Comparison of ENCODE assay signal across 9 cellular contexts in genomic region chr11:65646921-65647701, GRCh38. TPM values are rescaled to one million over a fixed set of nuclear protein-coding genes. Genes with fewer than 3 reads are reported as not detected.
A peak's percentile ranks its signal among the peaks of the same experiment; 100 is the strongest.
DNase-seq lines count a peak whose midpoint lies in the region; ATAC-seq, FAIRE-seq and TF ChIP-seq lines count a peak whose summit lies in the region.
"Had no signal": no experiment of that assay in that cellular context is flagged by ENCODE, and none has a peak within 500 bp of the region (broad histone marks: within the 10 kb centered on the region; RNA-seq: fewer than 3 reads in every experiment).

No MANE protein-coding gene starts in this region.

- H3K4me1 Mint-ChIP-seq in T-helper 17 cell = peaks cover 27% of the 10 kb centered on the region

- H3K4me3 Mint-ChIP-seq in T-helper 17 cell = no peak overlapping the region

- peaks cover 7% of the 10 kb centered on the region for H3K36me3 Mint-ChIP-seq in T-helper 17 cell (ENCODE audit: low read depth)

- H3K27ac Mint-ChIP-seq in T-helper 17 cell = no peak overlapping the region

- intact Hi-C loops in esophagus muscularis mucosa (cut with DNase I) = no loop called here

- TF ChIP-seq EP300 in esophagus muscularis mucosa (IDR thresholded peaks at IDR 0.05) = no peak

- peak overlapping the region; percentile 32 to 52 (median 42) for H3K4me3 ChIP-seq in esophagus muscularis mucosa

- H3K27ac ChIP-seq in 22Rv1 (peak overlapping the region; percentile 54), esophagus muscularis mucosa (replicated peaks in 1 of 4) (peak overlapping the region; percentile 45 to 66 (median 57))

- FAIRE-seq in GM12892 (lab: Jason Lieb, UNC) = no peak

- DNase-seq in NCI-H2196 (lab: John Stamatoyannopoulos, UW; ENCODE audit: unreplicated experiment) (peak; percentile 72), esophagus muscularis mucosa (ENCODE audit: extremely low spot score) (no peak), midbrain (lab: John Stamatoyannopoulos, UW) (peak; percentile 40), GM12892 (ENCODE audit: insufficient read length) (no peak), T-helper 17 cell (no peak)
- DNase-seq: gastrocnemius medialis had no signal

- peak; percentile 49 for TF ChIP-seq CTCF in 22Rv1 (IDR thresholded peaks at IDR 0.05)
- no peak for TF ChIP-seq CTCF in esophagus muscularis mucosa (IDR thresholded peaks at IDR 0.05)

- ATAC-seq in HG02798 (IDR thresholded peaks at IDR 0.05; ENCODE audit: poor library complexity, unreplicated experiment) (no peak), HG03139 (IDR thresholded peaks at IDR 0.05; ENCODE audit: unreplicated experiment) (no peak), T-helper 17 cell (no peak)

- H3K27me3 Mint-ChIP-seq in T-helper 17 cell = no peaks in the 10 kb centered on the region

- peaks cover 17 to 62% (median 55%) of the 10 kb centered on the region in 4 donors for H3K4me1 ChIP-seq in esophagus muscularis mucosa

- peaks cover 3 to 91% (median 83%) of the 10 kb centered on the region in 4 donors for H3K36me3 ChIP-seq in esophagus muscularis mucosa

- WGBS in esophagus muscularis mucosa = 32% methylated on average over 49 of the region's 91 CpGs

- TF ChIP-seq POLR2A in esophagus muscularis mucosa (IDR thresholded peaks at IDR 0.05; ENCODE audit: low read depth) = no peak
- TF ChIP-seq POLR2A in GM12892 (IDR thresholded peaks at IDR 0.05; ENCODE audit: low read depth, low read length) = no peak

- H3K9me3 ChIP-seq in esophagus muscularis mucosa = no peaks in the 10 kb centered on the region
- H3K9me3 ChIP-seq in T-helper 17 cell (ENCODE audit: control insufficient read depth, low read length, poor library complexity, severe bottlenecking) = no peaks in the 10 kb centered on the region
- H3K9me3 ChIP-seq: gastrocnemius medialis had no signal

- H3K27me3 ChIP-seq in esophagus muscularis mucosa = no peaks in the 10 kb centered on the region

RNA-seq across cellular contexts. Expression of gene SIPA1, which starts 9.2 kb away (rescaled TPM):
- total RNA-seq in esophagus muscularis mucosa (10 to 100 TPM; 40.7 to 56.3 (median 45.8) TPM), T-helper 17 cell (100 to 1,000 TPM; 142 to 182 TPM)
- 26.0 TPM for polyA plus RNA-seq in GM12892 (2012; ENCODE audit: missing spikeins)

RNA-seq across cellular contexts. Expression of gene RELA, which starts 15.6 kb away (rescaled TPM):
- total RNA-seq in esophagus muscularis mucosa (10 to 100 TPM; 51.5 to 84.6 (median 82.1) TPM), T-helper 17 cell (100 to 1,000 TPM; 302 to 378 TPM)
- 28.2 TPM for polyA plus RNA-seq in GM12892 (2012; ENCODE audit: missing spikeins)

RNA-seq across cellular contexts. Expression of gene PCNX3, which starts 31.5 kb away (rescaled TPM):
- 10 to 100 TPM; 21.4 to 43.1 (median 27.1) TPM for total RNA-seq in esophagus muscularis mucosa
- polyA plus RNA-seq in GM12892 (2012; ENCODE audit: missing spikeins) = 7.8 TPM
- total RNA-seq in T-helper 17 cell = 10 to 100 TPM; 56.0 to 60.5 TPM

RNA-seq across cellular contexts. Expression of gene MAP3K11, which starts 33.1 kb away (rescaled TPM):
- 10 to 100 TPM; 29.9 to 41.7 (median 37.6) TPM for total RNA-seq in esophagus muscularis mucosa
- 15.2 TPM for polyA plus RNA-seq in GM12892 (2012; ENCODE audit: missing spikeins)
- 10 to 100 TPM; 63.1 to 64.6 TPM for total RNA-seq in T-helper 17 cell

RNA-seq across cellular contexts. Expression of gene KCNK7, which starts 51.5 kb away (rescaled TPM):
- total RNA-seq in esophagus muscularis mucosa (1 to 10 TPM in 3 of 4 donors, under 1 TPM in 1; 0.99 to 1.2 (median 1.2) TPM), T-helper 17 cell (1 to 10 TPM; 4.7 to 5.7 TPM)
- not detected for polyA plus RNA-seq in GM12892 (2012; ENCODE audit: missing spikeins)

Comparison
In these comparisons a context has a peak if more than half of its experiments do, and no peak if none do; other contexts are left out.
1. DNase-seq: peak in NCI-H2196 (single experiment) and midbrain (single experiment); none in esophagus muscularis mucosa (single experiment), GM12892 (single experiment) and T-helper 17 cell (0 of 3).